Comparison of ENCODE assay signal across 16 cellular contexts in the genomic region with DNA sequence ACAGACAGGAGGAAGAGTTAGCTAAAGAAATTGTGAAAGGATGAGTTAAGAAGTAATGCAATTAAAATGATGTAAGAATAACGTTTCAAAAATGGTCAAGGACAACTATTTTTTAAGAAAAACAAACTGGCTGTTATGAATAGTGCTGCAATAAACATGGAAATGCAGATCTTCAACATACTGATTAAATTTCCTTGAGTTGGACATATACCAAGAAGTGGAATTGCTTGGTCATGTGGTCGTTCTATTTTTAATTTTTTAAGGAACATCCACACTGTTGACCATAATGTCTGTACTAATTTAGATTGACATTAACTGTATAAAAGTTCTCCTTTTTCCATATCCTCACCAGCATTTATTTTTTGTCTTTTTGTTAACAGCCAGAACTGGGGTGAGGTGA. TPM values are rescaled to one million over a fixed set of nuclear protein-coding genes. Genes with fewer than 3 reads are reported as not detected.
DNase-seq lines count a peak whose midpoint lies in the region; ATAC-seq and TF ChIP-seq lines count a peak whose summit lies in the region.
"Had no signal": no experiment of that assay in that cellular context is flagged by ENCODE, and none has a peak within 500 bp of the region (broad histone marks: within the 10 kb centered on the region; RNA-seq: fewer than 3 reads in every experiment).

No MANE protein-coding gene starts in this region.

- H3K9me3 ChIP-seq in left ventricle myocardium inferior (replicated peaks), result no peaks in the 10 kb centered on the region
- no peaks in the 10 kb centered on the region for H3K9me3 ChIP-seq in right atrium auricular region
- no peaks in the 10 kb centered on the region for H3K9me3 ChIP-seq in uterus
- H3K9me3 ChIP-seq: upper lobe of left lung had no signal

- ATAC-seq in activated CD4-positive, CD25-positive, alpha-beta regulatory T cell treated with anti-CD3 and anti-CD28 coated beads, Interleukin-2, amount 50 U/mL, for 24 hours, result no peak

- TF ChIP-seq CTCF in left ventricle myocardium inferior (IDR thresholded peaks at IDR 0.05; ENCODE audit: borderline replicate concordance) (no peak), right atrium auricular region (IDR thresholded peaks at IDR 0.05) (no peak), uterus (IDR thresholded peaks at IDR 0.05) (no peak)

- no peaks in the 10 kb centered on the region for H3K36me3 ChIP-seq in left ventricle myocardium inferior
- H3K36me3 ChIP-seq in right atrium auricular region, result no peaks in the 10 kb centered on the region
- no peaks in the 10 kb centered on the region for H3K36me3 ChIP-seq in uterus

- H3K27ac ChIP-seq in left ventricle myocardium inferior (replicated peaks), result peak overlapping the region; percentile 54
- H3K27ac ChIP-seq in right atrium auricular region, result peak overlapping the region in 1 of 2 donors; percentile 30
- H3K27ac ChIP-seq in uterus, result peak overlapping the region; percentile 8 to 45

- intact Hi-C loops in left ventricle myocardium inferior (cut with micrococcal nuclease), result no loop called here
- intact Hi-C loops in uterus (cut with DNase I; ENCODE audit: low total_unique reads), result no loop called here

- H3K4me3 ChIP-seq in left ventricle myocardium inferior, result no peak overlapping the region
- H3K4me3 ChIP-seq in right atrium auricular region, result no peak overlapping the region
- H3K4me3 ChIP-seq in uterus, result no peak overlapping the region
- H3K4me3 ChIP-seq: upper lobe of left lung had no signal

- H3K27me3 ChIP-seq in left ventricle myocardium inferior (ENCODE audit: low read depth) (no peaks in the 10 kb centered on the region), right atrium auricular region (no peaks in the 10 kb centered on the region), uterus (no peaks in the 10 kb centered on the region)
- H3K27me3 ChIP-seq: upper lobe of left lung had no signal

- no peak for TF ChIP-seq POLR2A in uterus (IDR thresholded peaks at IDR 0.05)

- peaks cover 69% of the 10 kb centered on the region for H3K4me1 ChIP-seq in left ventricle myocardium inferior
- peaks cover 0 to 59% of the 10 kb centered on the region in 2 donors for H3K4me1 ChIP-seq in right atrium auricular region
- H3K4me1 ChIP-seq in uterus, result peaks cover 10 to 15% of the 10 kb centered on the region in 2 donors

- DNase-seq in left ventricle myocardium inferior (no peak), right atrium auricular region (ENCODE audit: low spot score) (no peak), NOMO-1 treated with DMSO at 0.1 percent for 48 hours (lab: John Stamatoyannopoulos, UW; ENCODE audit: unreplicated experiment) (peak; percentile 79), fibroblast of peridontal ligament (ENCODE audit: extremely low read depth) (peak; percentile 74), uterus (no peak), NCI-H69 (lab: John Stamatoyannopoulos, UW) (no peak)
- no peak for DNase-seq in activated naive CD4-positive, alpha-beta T cell treated with Interleukin-2 at 50 U/mL for 16 hours
- DNase-seq: activated naive CD4-positive, alpha-beta T cell treated with anti-CD3 and anti-CD28 coated beads, Interleukin-2, amount 10 ng/mL, durations not matched to agents 7 days and 5 days; effector CD4-positive, alpha-beta T cell; GOT3; mammary epithelial cell; NCI-H2107; NCI-H774; stimulated activated CD4-positive, alpha-beta T cell treated with anti-CD3 and anti-CD28 coated beads, Interleukin-2, amount 100 ng/mL, for 48 hours; upper lobe of left lung had no signal

RNA-seq across cellular contexts. Expression of a gene that starts 23.2 kb away (rescaled TPM):
- total RNA-seq in left ventricle myocardium inferior, result 10.7 TPM
- 10 to 100 TPM in 1 of 2 donors, 1 to 10 TPM in 1; 8.6 to 12.4 TPM for total RNA-seq in right atrium auricular region
- total RNA-seq in uterus, result 10 to 100 TPM in 3 of 4 donors, 1 to 10 TPM in 1; 7.6 to 30.3 (median 17.0) TPM

RNA-seq across cellular contexts. Expression of a gene that starts 29.8 kb away (rescaled TPM):
- total RNA-seq in left ventricle myocardium inferior (7.6 TPM), right atrium auricular region (10 to 100 TPM in 1 of 2 donors, 1 to 10 TPM in 1; 9.6 to 13.9 TPM), uterus (10 to 100 TPM; 33.5 to 56.4 (median 38.3) TPM)

Comparison
In these comparisons a context has a peak if more than half of its experiments do, and no peak if none do; other contexts are left out.
1. DNase-seq: peak in NOMO-1 treated with DMSO at 0.1 percent for 48 hours (single experiment) and fibroblast of peridontal ligament (single experiment); none in left ventricle myocardium inferior (single experiment), right atrium auricular region (single experiment), uterus (0 of 2), activated naive CD4-positive, alpha-beta T cell treated with Interleukin-2 at 50 U/mL for 16 hours (single experiment) and NCI-H69 (single experiment).